Comparison of ENCODE assay signal across 8 cellular contexts in genomic region chr12:110312581-110313360, GRCh38. TPM values are rescaled to one million over a fixed set of nuclear protein-coding genes. Genes with fewer than 3 reads are reported as not detected.
DNase-seq lines count a peak whose midpoint lies in the region; ATAC-seq and TF ChIP-seq lines count a peak whose summit lies in the region.

No MANE protein-coding gene starts in this region.

- no peak overlapping the region for H2AFZ ChIP-seq in PC-3 (ENCODE audit: low read length)
- H2AFZ ChIP-seq in trophoblast cell (ENCODE audit: insufficient read depth, low read length, poor library complexity) = no peak overlapping the region

- no peak overlapping the region for H3K18ac ChIP-seq in trophoblast cell (ENCODE audit: low read length)

- DNase-seq in EH (ENCODE audit: low read depth) = peak; percentile 88
- peak; percentile 78 for DNase-seq in PC-3
- peak; percentile 30 for DNase-seq in endodermal cell
- peak; percentile 64 to 88 for DNase-seq in trophoblast cell
- no peak for DNase-seq in iPS-NIHi7 (ENCODE audit: extremely low spot score)
- DNase-seq in NAMALWA (ENCODE audit: low spot score) = no peak
- no peak for DNase-seq in HEK293T (ENCODE audit: extremely low spot score)
- no peak for DNase-seq in NCI-H146 (lab: John Stamatoyannopoulos, UW)

- H3K27me3 ChIP-seq in PC-3 (ENCODE audit: low read length) (no peaks in the 10 kb centered on the region), endodermal cell (ENCODE audit: control insufficient read depth, insufficient read depth, low read length, poor library complexity, severe bottlenecking) (no peaks in the 10 kb centered on the region), trophoblast cell (ENCODE audit: insufficient read depth, low read length) (no peaks in the 10 kb centered on the region)

- intact Hi-C loops in PC-3 (cut with micrococcal nuclease) = no loop called here

- no peaks in the 10 kb centered on the region for H3F3A ChIP-seq in PC-3 (ENCODE audit: low read length, unreplicated experiment)

- no peak for TF ChIP-seq CTCF in PC-3 (conservative IDR thresholded peaks at IDR 0.05; ENCODE audit: low read depth, low read length)
- TF ChIP-seq CTCF in endodermal cell (conservative IDR thresholded peaks at IDR 0.05) = no peak

- H3K4me3 Mint-ChIP-seq in endodermal cell = no peak overlapping the region

- peaks cover 59% of the 10 kb centered on the region for H3K36me3 Mint-ChIP-seq in endodermal cell (ENCODE audit: low read depth)

- no peaks in the 10 kb centered on the region for H3K9me3 Mint-ChIP-seq in endodermal cell

- H3K4me2 ChIP-seq in PC-3 (ENCODE audit: low read length) (0 out of 2 replicates have a peak overlapping the region, but pooled peaks have one; percentile 5), trophoblast cell (ENCODE audit: low read length) (no peak overlapping the region)

- peaks cover 2% of the 10 kb centered on the region for H3K79me1 ChIP-seq in trophoblast cell (ENCODE audit: low read length)

- H3K36me3 ChIP-seq in PC-3 (ENCODE audit: low read depth, low read length) (peaks cover 50% of the 10 kb centered on the region), endodermal cell (ENCODE audit: control insufficient read depth, insufficient read depth, low read length) (peaks cover 86% of the 10 kb centered on the region), trophoblast cell (ENCODE audit: control insufficient read depth in 1 of 2, insufficient read depth in 2 of 2, low read length in 2 of 2) (peaks cover 0 to 8% of the 10 kb centered on the region in 2 experiments)

- H4K12ac ChIP-seq in trophoblast cell (ENCODE audit: low read depth, low read length) = no peak overlapping the region

- no peak overlapping the region for H2BK12ac ChIP-seq in trophoblast cell (ENCODE audit: low read length)

- H2BK120ac ChIP-seq in trophoblast cell (ENCODE audit: insufficient read depth, low read length, poor library complexity) = no peak overlapping the region

- H4K91ac ChIP-seq in trophoblast cell (ENCODE audit: low read depth, low read length) = no peak overlapping the region

- no peaks in the 10 kb centered on the region for H3K9me2 ChIP-seq in PC-3 (replicated peaks; ENCODE audit: low read length)

- H3K9ac ChIP-seq in PC-3 (ENCODE audit: low read length) (no peak overlapping the region), endodermal cell (ENCODE audit: extremely low read depth, low read length, poor library complexity, severe bottlenecking) (no peak overlapping the region), trophoblast cell (ENCODE audit: low read length) (no peak overlapping the region)

- peaks cover 99% of the 10 kb centered on the region for H3K79me2 ChIP-seq in PC-3 (ENCODE audit: low read length)
- H3K79me2 ChIP-seq in trophoblast cell (ENCODE audit: control insufficient read depth, insufficient read depth, low read length, poor library complexity) = no peaks in the 10 kb centered on the region

- H3K4me3 ChIP-seq in PC-3 (ENCODE audit: low read length) (no peak overlapping the region), endodermal cell (ENCODE audit: low read length) (no peak overlapping the region), trophoblast cell (ENCODE audit: low read depth, low read length) (no peak overlapping the region)

- H3K4me1 ChIP-seq in PC-3 (ENCODE audit: insufficient read depth, low read length) (peaks cover 29% of the 10 kb centered on the region), endodermal cell (ENCODE audit: control insufficient read depth, insufficient read depth, low read length) (no peaks in the 10 kb centered on the region), trophoblast cell (ENCODE audit: control insufficient read depth in 1 of 2, insufficient read depth in 2 of 2, low read length in 2 of 2) (peaks cover 2 to 3% of the 10 kb centered on the region in 2 experiments)

- H3K14ac ChIP-seq in trophoblast cell (ENCODE audit: low read length) = no peak overlapping the region

- no peak overlapping the region for H2BK5ac ChIP-seq in trophoblast cell (ENCODE audit: low read depth, low read length, poor library complexity)

- no peaks in the 10 kb centered on the region for H3K9me3 ChIP-seq in PC-3 (ENCODE audit: low read length)
- no peaks in the 10 kb centered on the region for H3K9me3 ChIP-seq in endodermal cell (ENCODE audit: control insufficient read depth, low read length)
- no peaks in the 10 kb centered on the region for H3K9me3 ChIP-seq in trophoblast cell (ENCODE audit: insufficient read depth, low read depth, low read length)

- H3K27me3 Mint-ChIP-seq in endodermal cell (ENCODE audit: insufficient read depth) = no peaks in the 10 kb centered on the region

- no peak overlapping the region for H2AK5ac ChIP-seq in trophoblast cell (ENCODE audit: low read length)

- CTCF ChIA-PET in PC-3 (lab: Charles Lee) = no interaction called here
- CTCF ChIA-PET in HEK293T (lab: Yijun Ruan, JAX) = no interaction called here

- peak overlapping the region; percentile 46 for H3K4ac ChIP-seq in trophoblast cell (ENCODE audit: low read depth, low read length)

- H3K4me1 Mint-ChIP-seq in endodermal cell = no peaks in the 10 kb centered on the region

- no peak overlapping the region for H3K23ac ChIP-seq in trophoblast cell (ENCODE audit: low read length)

- H4K8ac ChIP-seq in trophoblast cell (ENCODE audit: low read depth, low read length) = no peak overlapping the region

- H4K20me1 ChIP-seq in PC-3 (ENCODE audit: low read length) = peaks cover 49% of the 10 kb centered on the region

- peak; percentile 87 for ATAC-seq in PC-3

- H3K27ac ChIP-seq in PC-3 (ENCODE audit: low read length) (peak overlapping the region; percentile 50), endodermal cell (ENCODE audit: low read depth, low read length) (no peak overlapping the region), trophoblast cell (ENCODE audit: low read depth, low read length) (no peak overlapping the region)

- POLR2A ChIA-PET in PC-3 (lab: Charles Lee; ENCODE audit: unreplicated experiment) = interaction anchor here (0.7 to 1.1 kb wide), 2 partner anchors 12 to 27 kb away, joined by 4 to 5 read pairs; no protein-coding TSS in a partner anchor
- POLR2A ChIA-PET in HEK293T (lab: Yijun Ruan, JAX) = no interaction called here

- H3K27ac Mint-ChIP-seq in endodermal cell = peak overlapping the region; percentile 75

- no TSS peak for BruUV-seq in PC-3 (replicated peaks; lab: Mats Ljungman, UMichigan)

- 95 to 96% methylated on average over 4 to 10 of the region's 10 CpGs for WGBS in endodermal cell (ENCODE audit: insufficient coverage in 1 of 2, insufficient read length in 1 of 2), 2 experiments
- no CpG with 5 or more reads among the region's 10 CpGs for WGBS in trophoblast cell (ENCODE audit: extremely low coverage, insufficient coverage, insufficient read length)

TF ChIP-seq in HEK293T, 16 proteins besides CTCF, POLR2A, EP300 and RAD21:
- TF ChIP-seq ELF4 (IDR thresholded peaks at IDR 0.05) (no peak), BHLHE40 (IDR thresholded peaks at IDR 0.05; ENCODE audit: borderline replicate concordance) (no peak), FOXM1 (IDR thresholded peaks at IDR 0.05; ENCODE audit: borderline replicate concordance) (no peak), FOXK2 (IDR thresholded peaks at IDR 0.05) (no peak), ARNT (IDR thresholded peaks at IDR 0.05) (no peak), ZNF384 (IDR thresholded peaks at IDR 0.05) (no peak), HDGF (IDR thresholded peaks at IDR 0.05; ENCODE audit: borderline replicate concordance) (no peak), CTBP1 (IDR thresholded peaks at IDR 0.05; ENCODE audit: borderline replicate concordance) (no peak), TARDBP (IDR thresholded peaks at IDR 0.05) (no peak), SP1 (IDR thresholded peaks at IDR 0.05) (no peak), L3MBTL2 (conservative IDR thresholded peaks at IDR 0.05) (no peak), NFRKB (IDR thresholded peaks at IDR 0.05) (no peak), SUZ12 (IDR thresholded peaks at IDR 0.05) (no peak), FOXA1 (IDR thresholded peaks at IDR 0.05) (no peak), LEF1 (IDR thresholded peaks at IDR 0.05; ENCODE audit: borderline replicate concordance) (no peak)
- TF ChIP-seq, protein P1, sequence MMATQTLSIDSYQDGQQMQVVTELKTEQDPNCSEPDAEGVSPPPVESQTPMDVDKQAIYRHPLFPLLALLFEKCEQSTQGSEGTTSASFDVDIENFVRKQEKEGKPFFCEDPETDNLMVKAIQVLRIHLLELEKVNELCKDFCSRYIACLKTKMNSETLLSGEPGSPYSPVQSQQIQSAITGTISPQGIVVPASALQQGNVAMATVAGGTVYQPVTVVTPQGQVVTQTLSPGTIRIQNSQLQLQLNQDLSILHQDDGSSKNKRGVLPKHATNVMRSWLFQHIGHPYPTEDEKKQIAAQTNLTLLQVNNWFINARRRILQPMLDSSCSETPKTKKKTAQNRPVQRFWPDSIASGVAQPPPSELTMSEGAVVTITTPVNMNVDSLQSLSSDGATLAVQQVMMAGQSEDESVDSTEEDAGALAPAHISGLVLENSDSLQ (IDR thresholded peaks at IDR 0.05) = no peak

RNA-seq across cellular contexts. Expression of gene ATP2A2, which starts 31.7 kb away (rescaled TPM):
- total RNA-seq in PC-3 (2014; rRNA removed) (174 and 211 TPM in 2 replicates), endodermal cell (100 to 1,000 TPM; 151 to 235 TPM)
- 164 TPM for polyA plus RNA-seq in endodermal cell (2013, experiment 1 of 2)
- 164 TPM for polyA plus RNA-seq in endodermal cell (2013, experiment 2 of 2)
- 110 and 113 TPM in 2 replicates for polyA plus RNA-seq in trophoblast cell (2013)

Comparison
In these comparisons a context has a peak if more than half of its experiments do, and no peak if none do; other contexts are left out.
1. DNase-seq: peak in EH (single experiment), PC-3 (single experiment), endodermal cell (single experiment) and trophoblast cell (2 of 2); none in iPS-NIHi7 (single experiment), NAMALWA (single experiment), HEK293T (single experiment) and NCI-H146 (single experiment).